9 cellular contexts compared by ENCODE assay signal in genomic region chr12:104263580-104264358, GRCh38. TPM values are rescaled to one million over a fixed set of nuclear protein-coding genes. Genes with fewer than 3 reads are reported as not detected.
DNase-seq lines count a peak whose midpoint lies in the region; ATAC-seq and TF ChIP-seq lines count a peak whose summit lies in the region.
"Had no signal": no experiment of that assay in that cellular context is flagged by ENCODE, and none has a peak within 500 bp of the region (broad histone marks: within the 10 kb centered on the region; RNA-seq: fewer than 3 reads in every experiment).

No MANE protein-coding gene starts in this region.

- H3K27ac ChIP-seq in HEK293 (ENCODE audit: extremely low read depth, low read depth, low read length) (no peak overlapping the region), breast epithelium (peak overlapping the region; percentile 11 to 19)
- H3K27ac ChIP-seq: KMS-11 had no signal

- CTCF ChIA-PET in HEK293 (lab: Yijun Ruan, JAX): interaction anchor here (0.6 kb wide), 2 partner anchors 22 to 1739 kb away, joined by 3 to 4 read pairs; no protein-coding TSS in a partner anchor

- H3K4me3 ChIP-seq in HEK293 (ENCODE audit: low read depth, low read length): no peak overlapping the region
- H3K4me3 ChIP-seq in breast epithelium: no peak overlapping the region
- no peak overlapping the region for H3K4me3 ChIP-seq in skeletal muscle satellite cell (ENCODE audit: low read length)

- H3K4me2 ChIP-seq in skeletal muscle satellite cell (ENCODE audit: low read length): peak overlapping the region; percentile 28
- H3K4me2 ChIP-seq: KMS-11 had no signal

- intact Hi-C loops in breast epithelium (cut with DNase I; ENCODE audit: low total_unique reads): no loop called here

- no peaks in the 10 kb centered on the region for H3K36me3 ChIP-seq in HEK293 (ENCODE audit: control insufficient read depth in 2 of 2, insufficient read depth in 1 of 2, low read length in 2 of 2)
- no peaks in the 10 kb centered on the region for H3K36me3 ChIP-seq in breast epithelium
- H3K36me3 ChIP-seq in skeletal muscle satellite cell (ENCODE audit: insufficient read depth, low read length): no peaks in the 10 kb centered on the region

- H3K4me1 ChIP-seq in HEK293 (ENCODE audit: control insufficient read depth, insufficient read depth, low read length): no peaks in the 10 kb centered on the region
- H3K4me1 ChIP-seq in breast epithelium: no peaks in the 10 kb centered on the region
- H3K4me1 ChIP-seq in skeletal muscle satellite cell (ENCODE audit: control insufficient read depth, insufficient read depth, low read length): peaks cover 13% of the 10 kb centered on the region

- DNase-seq in NCI-H446 treated with DMSO at 0.1 percent for 48 hours (lab: John Stamatoyannopoulos, UW) (peak; percentile 82), breast epithelium (ENCODE audit: low spot score in 2 of 2) (no peak), middle frontal gyrus (ENCODE audit: extremely low spot score, low spot score) (no peak), CD1c-positive myeloid dendritic cell (ENCODE audit: extremely low spot score) (no peak)
- DNase-seq: activated naive CD8-positive, alpha-beta T cell treated with anti-CD3 and anti-CD28 coated beads for 36 hours had no signal

- H3K9me3 ChIP-seq in HEK293 (ENCODE audit: control insufficient read depth, insufficient read depth, low read depth, low read length) (no peaks in the 10 kb centered on the region), breast epithelium (no peaks in the 10 kb centered on the region), skeletal muscle satellite cell (replicated peaks; ENCODE audit: low read length) (no peaks in the 10 kb centered on the region)

- ATAC-seq in HG03280 (IDR thresholded peaks at IDR 0.05; ENCODE audit: unreplicated experiment): no peak

- no peaks in the 10 kb centered on the region for H3K27me3 ChIP-seq in breast epithelium
- no peaks in the 10 kb centered on the region for H3K27me3 ChIP-seq in skeletal muscle satellite cell (ENCODE audit: control insufficient read depth, insufficient read depth, low read length)

- POLR2A ChIA-PET in HEK293 (lab: Yijun Ruan, JAX): no interaction called here

- no peak for TF ChIP-seq POLR2A in breast epithelium (IDR thresholded peaks at IDR 0.05)

- TF ChIP-seq CTCF in HEK293 (tag by site-specific recombination; IDR thresholded peaks at IDR 0.05) (no peak), breast epithelium (IDR thresholded peaks at IDR 0.05) (no peak)

- H3K9ac ChIP-seq in skeletal muscle satellite cell (ENCODE audit: low read depth, low read length): no peak overlapping the region
- H3K9ac ChIP-seq: KMS-11 had no signal

TF ChIP-seq in HEK293, 187 proteins besides CTCF, POLR2A, EP300 and RAD21:
- TF ChIP-seq ZSCAN30 (tag by site-specific recombination; IDR thresholded peaks at IDR 0.05): no peak
- 0 out of 2 replicates have a peak, but pooled peaks have one; percentile 13 for TF ChIP-seq ZNF335 (tag by site-specific recombination; conservative IDR thresholded peaks at IDR 0.05)
- no peak for TF ChIP-seq ZNF645 (tag by site-specific recombination; IDR thresholded peaks at IDR 0.05)
- TF ChIP-seq ZNF10 (tag by site-specific recombination; IDR thresholded peaks at IDR 0.05): no peak
- no peak for TF ChIP-seq ZNF544 (tag by site-specific recombination; IDR thresholded peaks at IDR 0.05)
- no peak for TF ChIP-seq ZNF175 (tag by site-specific recombination; IDR thresholded peaks at IDR 0.05)
- TF ChIP-seq ZNF18 (tag by site-specific recombination; IDR thresholded peaks at IDR 0.05): no peak
- TF ChIP-seq WT1 (tag by site-specific recombination; IDR thresholded peaks at IDR 0.05): no peak
- no peak for TF ChIP-seq RBAK (tag by site-specific recombination; IDR thresholded peaks at IDR 0.05)
- no peak for TF ChIP-seq ZSCAN4 (tag by site-specific recombination; IDR thresholded peaks at IDR 0.05)
- TF ChIP-seq ZBTB20 (tag by site-specific recombination; IDR thresholded peaks at IDR 0.05): peak; percentile 15; the same call in 1 of the 2 replicates

RNA-seq across cellular contexts. Expression of gene EID3, which starts 39.8 kb away (rescaled TPM):
- total RNA-seq in breast epithelium: 10 to 100 TPM in 2 of 3 donors, 1 to 10 TPM in 1; 6.7 to 13.3 (median 12.1) TPM
- 4.4 and 10.1 TPM in 2 replicates for total RNA-seq in skeletal muscle satellite cell (2012; rRNA removed)

RNA-seq across cellular contexts. Expression of gene TXNRD1, which starts 48.2 kb away (rescaled TPM):
- 100 to 1,000 TPM in 2 of 3 donors, 10 to 100 TPM in 1; 60.2 to 137 (median 103) TPM for total RNA-seq in breast epithelium
- 136 and 247 TPM in 2 replicates for total RNA-seq in skeletal muscle satellite cell (2012; rRNA removed)
